Comparison of ENCODE assay signal across 9 cellular contexts in genomic region chr22:44191036-44191454, GRCh38. TPM values are rescaled to one million over a fixed set of nuclear protein-coding genes. Genes with fewer than 3 reads are reported as not detected.
DNase-seq lines count a peak whose midpoint lies in the region; ATAC-seq lines count a peak whose summit lies in the region.
"Had no signal": no experiment of that assay in that cellular context is flagged by ENCODE, and none has a peak within 500 bp of the region (broad histone marks: within the 10 kb centered on the region; RNA-seq: fewer than 3 reads in every experiment).

No MANE protein-coding gene starts in this region.

- H3K9me3 Mint-ChIP-seq in activated CD4-positive, alpha-beta memory T cell treated with anti-CD3 and anti-CD28 coated beads for 36 hours, result no peaks in the 10 kb centered on the region

- H3K4me3 Mint-ChIP-seq in activated CD4-positive, alpha-beta memory T cell treated with anti-CD3 and anti-CD28 coated beads for 36 hours, result no peak overlapping the region

- H3K36me3 Mint-ChIP-seq in activated CD4-positive, alpha-beta memory T cell treated with anti-CD3 and anti-CD28 coated beads for 36 hours, result peaks cover 18% of the 10 kb centered on the region

- no peak overlapping the region for H3K27ac Mint-ChIP-seq in activated CD4-positive, alpha-beta memory T cell treated with anti-CD3 and anti-CD28 coated beads for 36 hours

- peak; percentile 78 for ATAC-seq in stimulated activated naive CD8-positive, alpha-beta T cell treated with anti-CD3 and anti-CD28 coated beads, Interleukin-15, Interleukin-2, amounts not matched to agents 100 U/mL and 50 U/mL, for 24 hours
- no peak for ATAC-seq in GM21786 (IDR thresholded peaks at IDR 0.05; ENCODE audit: unreplicated experiment)
- no peak for ATAC-seq in GM19467 (IDR thresholded peaks at IDR 0.05; ENCODE audit: unreplicated experiment)
- ATAC-seq in GM19395 (IDR thresholded peaks at IDR 0.05; ENCODE audit: unreplicated experiment), result no peak

- POLR2A ChIA-PET in activated CD4-positive, alpha-beta memory T cell treated with anti-CD3 and anti-CD28 coated beads for 36 hours (lab: Charles Lee), result interaction anchor here (3.0 kb wide), 1 partner anchor 9 kb away, joined by 13 read pairs; the partner anchor contains the start of gene PARVG

- H3K4me1 Mint-ChIP-seq in activated CD4-positive, alpha-beta memory T cell treated with anti-CD3 and anti-CD28 coated beads for 36 hours (ENCODE audit: low read depth), result peaks cover 34% of the 10 kb centered on the region

- CTCF ChIA-PET in activated CD4-positive, alpha-beta memory T cell treated with anti-CD3 and anti-CD28 coated beads for 36 hours (lab: Charles Lee), result no interaction called here

- peak; percentile 39 for DNase-seq in activated T-cell treated with anti-CD3 and anti-CD28 coated beads for 48 hours (ENCODE audit: low read depth)
- DNase-seq in activated T-cell treated with anti-CD3 and anti-CD28 coated beads for 4 hours, result no peak
- DNase-seq in activated CD4-positive, alpha-beta memory T cell treated with anti-CD3 and anti-CD28 coated beads for 36 hours, result peak; percentile 74
- peak; percentile 19 for DNase-seq in fibroblast of peridontal ligament (ENCODE audit: extremely low read depth)
- peak; percentile 59 for DNase-seq in stimulated activated naive CD8-positive, alpha-beta T cell treated with anti-CD3 and anti-CD28 coated beads, Interleukin-15, Interleukin-2, amounts not matched to agents 100 U/mL and 50 U/mL, for 24 hours
- DNase-seq: dermis blood vessel endothelial cell had no signal

- intact Hi-C loops in activated CD4-positive, alpha-beta memory T cell treated with anti-CD3 and anti-CD28 coated beads for 36 hours (cut with micrococcal nuclease), result loop anchor here (1.0 kb wide), 1 partner anchor 9 kb away; no protein-coding TSS in a partner anchor

- H3K27me3 Mint-ChIP-seq in activated CD4-positive, alpha-beta memory T cell treated with anti-CD3 and anti-CD28 coated beads for 36 hours, result no peaks in the 10 kb centered on the region

RNA-seq across cellular contexts. Expression of gene PARVG, which starts 10.3 kb away (rescaled TPM):
- total RNA-seq in activated CD4-positive, alpha-beta memory T cell treated with anti-CD3 and anti-CD28 coated beads for 36 hours, result 10 to 100 TPM; 58.5 to 59.5 TPM
